34 cellular contexts compared by ENCODE assay signal in genomic region chr1:116205941-116206679, GRCh38.
"Had no signal": no experiment of that assay in that cellular context is flagged by ENCODE, and none has a peak within 500 bp of the region (broad histone marks: within the 10 kb centered on the region; RNA-seq: fewer than 3 reads in every experiment).

No MANE protein-coding gene starts in this region.

- H3K4me1 Mint-ChIP-seq: activated CD4-positive, alpha-beta memory T cell treated with anti-CD3 and anti-CD28 coated beads, Interleukin-2, amount 10 ng/mL, durations not matched to agents 7 days and 5 days; activated CD4-positive, alpha-beta T cell treated with anti-CD3 and anti-CD28 coated beads, Interleukin-2, amount 10 ng/mL, durations not matched to agents 7 days and 5 days; activated naive CD4-positive, alpha-beta T cell treated with anti-CD3 and anti-CD28 coated beads, Interleukin-2, amount 10 ng/mL, durations not matched to agents 7 days and 5 days; brain; endodermal cell; T-helper 17 cell had no signal

- H3K27me3 Mint-ChIP-seq: brain had no signal

- H3K27ac ChIP-seq: ascending aorta, breast epithelium, cardiac muscle cell, colonic mucosa, dorsolateral prefrontal cortex had no signal

- H3K36me3 ChIP-seq: ascending aorta, breast epithelium, cardiac muscle cell, colonic mucosa had no signal

- H3K9me3 ChIP-seq: ascending aorta, breast epithelium, colonic mucosa had no signal

- H3K36me3 Mint-ChIP-seq: activated naive CD4-positive, alpha-beta T cell treated with anti-CD3 and anti-CD28 coated beads, Interleukin-2, amount 10 ng/mL, durations not matched to agents 7 days and 5 days; activated naive CD4-positive, alpha-beta T cell treated with anti-CD3 and anti-CD28 coated beads, Interleukin-2, amount 50 U/mL, for 72 hours; brain had no signal

- H3K4me3 ChIP-seq: ascending aorta, breast epithelium, cardiac muscle cell, colonic mucosa, dorsolateral prefrontal cortex had no signal

- H3K9me3 Mint-ChIP-seq: activated CD4-positive, alpha-beta memory T cell treated with anti-CD3 and anti-CD28 coated beads, Interleukin-2, amount 10 ng/mL, durations not matched to agents 7 days and 5 days; activated CD4-positive, alpha-beta T cell treated with anti-CD3 and anti-CD28 coated beads, Interleukin-2, amount 10 ng/mL, durations not matched to agents 7 days and 5 days; activated naive CD4-positive, alpha-beta T cell treated with anti-CD3 and anti-CD28 coated beads, Interleukin-2, amount 10 ng/mL, durations not matched to agents 7 days and 5 days; activated T-cell treated with anti-CD3 and anti-CD28 coated beads, Interleukin-2, amount 50 U/mL, for 24 hours; endodermal cell; T-helper 2 cell treated with Interferon-gamma antibody and Interleukin-4, amounts not matched to agents 5 μg/mL and 100 μg/mL, for 36 hours had no signal

- H3K27ac Mint-ChIP-seq: activated CD4-positive, alpha-beta memory T cell treated with anti-CD3 and anti-CD28 coated beads, Interleukin-2, amount 10 ng/mL, durations not matched to agents 7 days and 5 days; activated CD4-positive, alpha-beta T cell treated with anti-CD3 and anti-CD28 coated beads, Interleukin-2, amount 10 ng/mL, durations not matched to agents 7 days and 5 days; activated naive CD4-positive, alpha-beta T cell treated with anti-CD3 and anti-CD28 coated beads, Interleukin-2, amount 10 ng/mL, durations not matched to agents 7 days and 5 days; activated naive CD4-positive, alpha-beta T cell treated with anti-CD3 and anti-CD28 coated beads, Interleukin-2, amount 50 U/mL, for 72 hours; activated naive CD8-positive, alpha-beta T cell treated with anti-CD3 and anti-CD28 coated beads, Interleukin-2, amount 10 ng/mL, durations not matched to agents 7 days and 5 days; activated T-cell treated with anti-CD3 and anti-CD28 coated beads, Interleukin-2, amount 50 U/mL, for 24 hours; activated T-cell treated with anti-CD3 and anti-CD28 coated beads, Interleukin-2, amount 50 U/mL, for 72 hours; brain; dendritic cell treated with granulocyte-macrophage colony-stimulating factor and Interleukin-4, amounts not matched to agents 40 ng/mL and 50 ng/mL, for 4 days; endodermal cell; T-helper 17 cell; T-helper 2 cell treated with Interferon-gamma antibody and Interleukin-4, amounts not matched to agents 5 μg/mL and 100 μg/mL, for 36 hours had no signal

- H3K4me1 ChIP-seq: ascending aorta, breast epithelium, colonic mucosa had no signal

- H3K4me3 Mint-ChIP-seq: activated CD4-positive, alpha-beta memory T cell treated with anti-CD3 and anti-CD28 coated beads, Interleukin-2, amount 10 ng/mL, durations not matched to agents 7 days and 5 days; activated CD4-positive, alpha-beta T cell treated with anti-CD3 and anti-CD28 coated beads, Interleukin-2, amount 10 ng/mL, durations not matched to agents 7 days and 5 days; activated naive CD4-positive, alpha-beta T cell treated with anti-CD3 and anti-CD28 coated beads, Interleukin-2, amount 10 ng/mL, durations not matched to agents 7 days and 5 days; activated naive CD8-positive, alpha-beta T cell treated with anti-CD3 and anti-CD28 coated beads, Interleukin-2, amount 10 ng/mL, durations not matched to agents 7 days and 5 days; activated T-cell treated with anti-CD3 and anti-CD28 coated beads, Interleukin-2, amount 50 U/mL, for 24 hours; activated T-cell treated with anti-CD3 and anti-CD28 coated beads, Interleukin-2, amount 50 U/mL, for 72 hours; brain; dendritic cell treated with granulocyte-macrophage colony-stimulating factor and Interleukin-4, amounts not matched to agents 40 ng/mL and 50 ng/mL, for 4 days; endodermal cell; T-helper 17 cell; T-helper 2 cell treated with Interferon-gamma antibody and Interleukin-4, amounts not matched to agents 5 μg/mL and 100 μg/mL, for 36 hours had no signal

- H3K27me3 ChIP-seq: ascending aorta, breast epithelium, colonic mucosa, dorsolateral prefrontal cortex had no signal

- FAIRE-seq: frontal cortex had no signal

- DNase-seq: activated CD4-positive, alpha-beta memory T cell treated with anti-CD3 and anti-CD28 coated beads, Interleukin-2, amount 10 ng/mL, durations not matched to agents 7 days and 5 days; activated CD4-positive, alpha-beta T cell treated with anti-CD3 and anti-CD28 coated beads for 4 hours; activated CD4-positive, alpha-beta T cell treated with anti-CD3 and anti-CD28 coated beads, Interleukin-2, amount 10 ng/mL, durations not matched to agents 7 days and 5 days; activated CD4-positive, alpha-beta T cell treated with anti-CD3 and anti-CD28 coated beads, Interleukin-2, amount 50 U/mL, for 4 hours; activated CD4-positive, CD25-positive, alpha-beta regulatory T cell; activated CD4-positive, CD25-positive, alpha-beta regulatory T cell treated with anti-CD3 and anti-CD28 coated beads, Interleukin-2, amount 50 U/mL, for 72 hours; activated CD8-positive, alpha-beta memory T cell treated with anti-CD3 and anti-CD28 coated beads, Interleukin-2, amount 50 U/mL, for 48 hours; activated gamma-delta T cell; activated naive CD4-positive, alpha-beta T cell; activated naive CD4-positive, alpha-beta T cell treated with anti-CD3 and anti-CD28 coated beads, Interleukin-2, amount 10 ng/mL, durations not matched to agents 7 days and 5 days; activated naive CD8-positive, alpha-beta T cell treated with anti-CD3 and anti-CD28 coated beads, Interleukin-2, amount 10 ng/mL, durations not matched to agents 7 days and 5 days; activated T-cell treated with anti-CD3 and anti-CD28 coated beads for 4 hours; activated T-cell treated with anti-CD3 and anti-CD28 coated beads, Interleukin-2, amount 50 U/mL, for 24 hours; activated T-cell treated with anti-CD3 and anti-CD28 coated beads, Interleukin-2, amount 50 U/mL, for 72 hours; central memory CD4-positive, alpha-beta T cell; cerebellar nuclear complex; colonic mucosa; dorsolateral prefrontal cortex; effector memory CD4-positive, alpha-beta T cell; endodermal cell; foreskin fibroblast; head of caudate nucleus; T-helper 1 cell; T-helper 17 cell; T1000 had no signal

- ATAC-seq: activated naive CD4-positive, alpha-beta T cell treated with anti-CD3 and anti-CD28 coated beads, Interleukin-2, amount 50 U/mL, for 72 hours; activated T-cell treated with anti-CD3 and anti-CD28 coated beads, Interleukin-2, amount 50 U/mL, for 72 hours; esophagus mucosa; T-helper 17 cell had no signal
